Comparison of ENCODE assay signal across 8 cellular contexts in genomic region chr11:129894281-129895125, GRCh38. TPM values are rescaled to one million over a fixed set of nuclear protein-coding genes. Genes with fewer than 3 reads are reported as not detected.
A peak's percentile ranks its signal among the peaks of the same experiment; 100 is the strongest.
DNase-seq lines count a peak whose midpoint lies in the region; ATAC-seq lines count a peak whose summit lies in the region.

No MANE protein-coding gene starts in this region.

- H3K27me3 Mint-ChIP-seq in activated T-helper 1 cell treated with anti-CD3 and anti-CD28 coated beads, Interleukin-12 subunit alpha, Interleukin-12 subunit beta, Interleukin-2, Interleukin-4 antibody, amounts not matched to agents 30 ng/mL and 10 ng/mL and 1 ng/mL, durations not matched to agents 14 hours and 24 hours and 36 hours (ENCODE audit: insufficient read depth), result peaks cover 5% of the 10 kb centered on the region

- H3K4me3 ChIP-seq in HUES48 (ENCODE audit: low read depth, low read length), result peak overlapping the region; percentile 91

- no peaks in the 10 kb centered on the region for H3K27me3 ChIP-seq in HUES48 (ENCODE audit: control insufficient read depth, insufficient read depth, low read length)

- H3K9me3 Mint-ChIP-seq in activated T-helper 1 cell treated with anti-CD3 and anti-CD28 coated beads, Interleukin-12 subunit alpha, Interleukin-12 subunit beta, Interleukin-2, Interleukin-4 antibody, amounts not matched to agents 30 ng/mL and 10 ng/mL and 1 ng/mL, durations not matched to agents 14 hours and 24 hours and 36 hours, result no peaks in the 10 kb centered on the region

- peak overlapping the region; percentile 92 for H3K4me3 Mint-ChIP-seq in activated T-helper 1 cell treated with anti-CD3 and anti-CD28 coated beads, Interleukin-12 subunit alpha, Interleukin-12 subunit beta, Interleukin-2, Interleukin-4 antibody, amounts not matched to agents 30 ng/mL and 10 ng/mL and 1 ng/mL, durations not matched to agents 14 hours and 24 hours and 36 hours

- intact Hi-C loops in activated T-helper 1 cell treated with anti-CD3 and anti-CD28 coated beads, Interleukin-12 subunit alpha, Interleukin-12 subunit beta, Interleukin-2, Interleukin-4 antibody, amounts not matched to agents 30 ng/mL and 10 ng/mL and 1 ng/mL, durations not matched to agents 14 hours and 24 hours and 36 hours (cut with micrococcal nuclease), result loop anchor here (1.0 to 5.0 kb wide), 7 partner anchors 28 to 1022 kb away; partner anchors contain the start of genes APLP2, SNX19, TMEM45B and ZBTB44
- intact Hi-C loops in left ventricle myocardium superior (cut with micrococcal nuclease) (no loop called here), sciatic nerve (cut with DNase I) (no loop called here)

- H3K4me1 Mint-ChIP-seq in activated T-helper 1 cell treated with anti-CD3 and anti-CD28 coated beads, Interleukin-12 subunit alpha, Interleukin-12 subunit beta, Interleukin-2, Interleukin-4 antibody, amounts not matched to agents 30 ng/mL and 10 ng/mL and 1 ng/mL, durations not matched to agents 14 hours and 24 hours and 36 hours (ENCODE audit: low read depth), result peaks cover 44% of the 10 kb centered on the region

- H3K36me3 ChIP-seq in HUES48 (ENCODE audit: control insufficient read depth, insufficient read depth, low read length), result peaks cover 48% of the 10 kb centered on the region

- ATAC-seq in GM18868 (IDR thresholded peaks at IDR 0.05; ENCODE audit: unreplicated experiment), result peak; percentile 11
- peak; percentile 19 for ATAC-seq in left ventricle myocardium superior
- peak; percentile 25 for ATAC-seq in sciatic nerve

- H3K36me3 Mint-ChIP-seq in activated T-helper 1 cell treated with anti-CD3 and anti-CD28 coated beads, Interleukin-12 subunit alpha, Interleukin-12 subunit beta, Interleukin-2, Interleukin-4 antibody, amounts not matched to agents 30 ng/mL and 10 ng/mL and 1 ng/mL, durations not matched to agents 14 hours and 24 hours and 36 hours (ENCODE audit: low read depth), result peaks cover 26% of the 10 kb centered on the region

- H3K27ac Mint-ChIP-seq in activated T-helper 1 cell treated with anti-CD3 and anti-CD28 coated beads, Interleukin-12 subunit alpha, Interleukin-12 subunit beta, Interleukin-2, Interleukin-4 antibody, amounts not matched to agents 30 ng/mL and 10 ng/mL and 1 ng/mL, durations not matched to agents 14 hours and 24 hours and 36 hours, result peak overlapping the region; percentile 84

- H3K9me3 ChIP-seq in HUES48 (ENCODE audit: control insufficient read depth, insufficient read depth, low read length), result no peaks in the 10 kb centered on the region

- H3K27ac ChIP-seq in HUES48 (ENCODE audit: low read depth, low read length), result peak overlapping the region; percentile 77

- H3K4me1 ChIP-seq in HUES48 (ENCODE audit: control insufficient read depth, insufficient read depth, low read length), result peaks cover 10% of the 10 kb centered on the region; the same call in 1 of the 2 replicates

- DNase-seq in AG08395 (ENCODE audit: low spot score), result peak; percentile 17
- no peak for DNase-seq in activated T-helper 1 cell treated with anti-CD3 and anti-CD28 coated beads, Interleukin-12 subunit alpha, Interleukin-12 subunit beta, Interleukin-2, Interleukin-4 antibody, amounts not matched to agents 30 ng/mL and 10 ng/mL and 1 ng/mL, durations not matched to agents 14 hours and 24 hours and 36 hours (ENCODE audit: low spot score)
- no peak for DNase-seq in left ventricle myocardium superior
- DNase-seq in sciatic nerve (ENCODE audit: low spot score), result no peak
- no peak for DNase-seq in NCI-H1436 treated with DMSO at 0.1 percent for 48 hours (lab: John Stamatoyannopoulos, UW)
- DNase-seq in SHP77 treated with DMSO at 0.1 percent for 48 hours (lab: John Stamatoyannopoulos, UW), result no peak

- peak overlapping the region; percentile 73 for H3K9ac ChIP-seq in HUES48 (ENCODE audit: low read depth, low read length)

RNA-seq across cellular contexts. Expression of gene NFRKB, which starts 0.9 kb away (rescaled TPM):
- 46.8 and 48.5 TPM in 2 replicates for total RNA-seq in activated T-helper 1 cell treated with anti-CD3 and anti-CD28 coated beads, Interleukin-12 subunit alpha, Interleukin-12 subunit beta, Interleukin-2, Interleukin-4 antibody, amounts not matched to agents 30 ng/mL and 10 ng/mL and 1 ng/mL, durations not matched to agents 14 hours and 24 hours and 36 hours
- 12.3 TPM for total RNA-seq in left ventricle myocardium superior
- total RNA-seq in sciatic nerve, result 27.4 TPM
